18 cellular contexts compared by ENCODE assay signal in the genomic region with DNA sequence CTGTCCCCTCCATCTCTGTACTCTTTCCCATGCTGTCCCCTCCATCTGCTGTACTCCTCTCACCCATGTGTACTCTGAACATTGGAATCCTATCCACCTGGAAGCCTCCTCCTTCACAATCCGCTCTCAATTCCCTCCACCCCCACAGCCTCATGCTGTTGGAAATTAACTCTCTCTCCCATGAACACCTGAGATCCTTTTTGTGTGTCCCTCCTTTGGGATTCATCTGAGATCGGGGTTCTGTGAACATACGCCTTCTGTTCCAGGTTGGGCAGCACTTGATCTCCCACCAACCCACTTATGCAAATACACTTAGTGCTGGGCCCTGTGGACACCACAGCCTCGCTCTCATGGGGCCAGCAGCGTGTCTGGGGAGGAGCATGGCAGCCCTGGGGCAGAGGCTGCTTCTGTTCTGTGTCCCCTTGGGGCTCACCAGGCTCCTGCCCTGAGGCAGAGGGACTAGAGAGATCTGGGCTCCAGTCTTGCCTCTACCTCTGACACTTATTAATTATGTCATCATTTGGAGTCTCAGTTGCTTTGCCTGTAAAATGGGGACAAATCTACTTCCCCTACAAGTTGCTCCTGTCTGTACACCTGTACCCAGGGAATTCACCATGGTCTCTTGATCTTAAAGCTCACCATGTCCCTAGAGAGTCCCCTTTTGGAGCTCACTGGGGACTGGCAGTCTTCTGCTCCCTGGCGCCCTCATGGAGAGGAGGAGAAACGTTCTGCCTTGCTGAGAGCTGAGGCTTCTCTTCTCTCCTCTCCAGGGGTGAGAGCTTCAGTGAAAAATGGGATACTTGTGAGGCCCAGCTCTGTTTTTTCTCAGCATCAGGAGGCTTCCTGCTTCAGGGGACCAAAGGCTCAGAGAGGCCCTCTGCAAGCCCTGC. TPM values are rescaled to one million over a fixed set of nuclear protein-coding genes. Genes with fewer than 3 reads are reported as not detected.
A peak's percentile ranks its signal among the peaks of the same experiment; 100 is the strongest.
DNase-seq lines count a peak whose midpoint lies in the region; ATAC-seq, FAIRE-seq and TF ChIP-seq lines count a peak whose summit lies in the region.
"Had no signal": no experiment of that assay in that cellular context is flagged by ENCODE, and none has a peak within 500 bp of the region (broad histone marks: within the 10 kb centered on the region; RNA-seq: fewer than 3 reads in every experiment).

No MANE protein-coding gene starts in this region.

- H4K91ac ChIP-seq in IMR-90 (ENCODE audit: insufficient read depth, low read depth, low read length), result peak overlapping the region; percentile 87

- TF ChIP-seq RAD21 in IMR-90 (IDR thresholded peaks at IDR 0.05; ENCODE audit: low read length) (no peak), GM12878 (IDR thresholded peaks at IDR 0.05; ENCODE audit: insufficient read depth, low read depth, low read length) (no peak)

- CTCF ChIA-PET in IMR-90 (lab: Yijun Ruan, JAX), result interaction anchor here (0.5 to 1.3 kb wide), 4 partner anchors 24 to 320 kb away, joined by 3 to 5 read pairs (median 3); no protein-coding TSS in a partner anchor
- CTCF ChIA-PET in GM12878 (lab: Yijun Ruan, JAX), result interaction anchor here (1.6 kb wide), 1 partner anchor 83 kb away, joined by 5 read pairs; no protein-coding TSS in a partner anchor

- H3K9me3 ChIP-seq in BE2C (no peaks in the 10 kb centered on the region), IMR-90 (ENCODE audit: control insufficient read depth, insufficient read depth, low read length) (no peaks in the 10 kb centered on the region), GM12878 (replicated peaks; ENCODE audit: control insufficient read depth, insufficient read depth, low read length) (no peaks in the 10 kb centered on the region; the same call in 2 of the 3 replicates), mesodermal cell (ENCODE audit: control insufficient read depth, low read length) (no peaks in the 10 kb centered on the region)
- H3K9me3 ChIP-seq: Peyer's patch had no signal

- no peaks in the 10 kb centered on the region for H3K27me3 ChIP-seq in BE2C
- no peaks in the 10 kb centered on the region for H3K27me3 ChIP-seq in IMR-90 (ENCODE audit: control insufficient read depth, insufficient read depth, low read length)
- H3K27me3 ChIP-seq in GM12878 (replicated peaks in 1 of 2; ENCODE audit: control insufficient read depth in 2 of 2, insufficient read depth in 2 of 2, low read length in 1 of 2), result no peaks in the 10 kb centered on the region; a peak in 1 of 4 replicates
- H3K27me3 ChIP-seq: Peyer's patch had no signal

- peak overlapping the region; percentile 79 for H2BK5ac ChIP-seq in IMR-90 (ENCODE audit: low read depth, low read length, poor library complexity, severe bottlenecking)

- POLR2A ChIA-PET in IMR-90 (lab: Charles Lee; ENCODE audit: unreplicated experiment), result interaction anchor here (0.6 kb wide), 1 partner anchor 32 kb away, joined by 3 read pairs; no protein-coding TSS in a partner anchor
- POLR2A ChIA-PET in GM12878 (lab: Charles Lee), result no interaction called here

- intact Hi-C loops in IMR-90 (cut with micrococcal nuclease), result no loop called here
- intact Hi-C loops in GM12878 (cut with micrococcal nuclease; ENCODE audit: unreplicated experiment), result loop anchor here (10.0 kb wide), 1 partner anchor 146 kb away; no protein-coding TSS in a partner anchor

- H3K18ac ChIP-seq in IMR-90 (ENCODE audit: low read depth, low read length), result peak overlapping the region; percentile 24; the same call in 1 of the 2 replicates

- H3K4me3 ChIP-seq in BE2C (ENCODE audit: low read depth, low read length) (no peak overlapping the region), IMR-90 (ENCODE audit: insufficient read depth, low read depth, low read length) (no peak overlapping the region), GM12878 (no peak overlapping the region), mesodermal cell (ENCODE audit: extremely low read depth, insufficient read depth, low read length, poor library complexity, severe bottlenecking) (no peak overlapping the region)
- H3K4me3 ChIP-seq: Peyer's patch had no signal

- no peak for FAIRE-seq in GM12878 (lab: Jason Lieb, UNC)
- FAIRE-seq: urothelium cell line had no signal

- H3K14ac ChIP-seq in IMR-90 (replicated peaks; ENCODE audit: low read depth, low read length), result peak overlapping the region; percentile 51

- DNase-seq in BE2C (peak; percentile 5), IMR-90 (no peak), GM12878 (ENCODE audit: low read depth, low spot score) (no peak), middle frontal gyrus (ENCODE audit: extremely low spot score, low spot score) (no peak), GDM1 (lab: John Stamatoyannopoulos, UW) (no peak)
- no peak for DNase-seq in activated naive CD4-positive, alpha-beta T cell (lab: John Stamatoyannopoulos, UW)
- DNase-seq: activated CD4-positive, alpha-beta T cell treated with anti-CD3 and anti-CD28 coated beads, Interleukin-2, amount 50 U/mL, for 48 hours; activated naive CD4-positive, alpha-beta T cell treated with anti-CD3 and anti-CD28 coated beads for 36 hours; C1 segment of cervical spinal cord; caudate nucleus; kidney glomerular epithelial cell; NCI-H1048; NCI-H510A treated with DMSO at 0.1 percent for 48 hours; stimulated activated CD4-positive, alpha-beta T cell treated with anti-CD3 and anti-CD28 coated beads, Interleukin-2, amount 100 ng/mL, for 24 hours had no signal

- H2BK120ac ChIP-seq in IMR-90 (ENCODE audit: low read depth, low read length), result peak overlapping the region; percentile 90

- RAD21 ChIA-PET in GM12878 (lab: Charles Lee; ENCODE audit: unreplicated experiment), result no interaction called here

- SMC1A ChIA-PET in GM12878 (lab: Charles Lee; ENCODE audit: uncharacterized antibody, unreplicated experiment), result no interaction called here

- H3K79me1 ChIP-seq in IMR-90 (ENCODE audit: low read depth in 1 of 2, low read length in 2 of 2), result peaks cover 0 to 45% of the 10 kb centered on the region in 2 experiments; a peak in 2 of 4 replicates

- H3K4ac ChIP-seq in IMR-90 (ENCODE audit: low read depth, low read length), result peak overlapping the region; percentile 89

- H4K5ac ChIP-seq in IMR-90 (ENCODE audit: low read depth, low read length), result no peak overlapping the region

- H3K23ac ChIP-seq in IMR-90 (ENCODE audit: low read depth, low read length), result peak overlapping the region; percentile 2; the same call in 1 of the 2 replicates

- no TSS peak for BruUV-seq in IMR-90 (replicated peaks; lab: Mats Ljungman, UMichigan)
- no TSS peak for BruUV-seq in GM12878 (replicated peaks; lab: Mats Ljungman, UMichigan)

- TF ChIP-seq POLR2A in IMR-90 (IDR thresholded peaks at IDR 0.05; ENCODE audit: low read depth, low read length) (no peak), GM12878 (IDR thresholded peaks at IDR 0.05; ENCODE audit: low read depth, low read length) (no peak)

- peak; percentile 3; the same call in 1 of the 2 replicates for ATAC-seq in IMR-90 (ENCODE audit: low read depth)
- ATAC-seq in GM12878, result peak; percentile 47
- no peak for ATAC-seq in GM21786 (IDR thresholded peaks at IDR 0.05; ENCODE audit: unreplicated experiment)

- H3K4me1 ChIP-seq in BE2C, result peaks cover 6% of the 10 kb centered on the region
- H3K4me1 ChIP-seq in IMR-90 (ENCODE audit: control insufficient read depth, insufficient read depth, low read length), result peaks cover 31% of the 10 kb centered on the region
- peaks cover 7% of the 10 kb centered on the region; the same call in 1 of the 2 replicates for H3K4me1 ChIP-seq in GM12878 (ENCODE audit: control insufficient read depth, insufficient read depth, low read length)
- H3K4me1 ChIP-seq in mesodermal cell (ENCODE audit: control insufficient read depth, insufficient read depth, low read length, poor library complexity, severe bottlenecking), result peaks cover 39% of the 10 kb centered on the region
- H3K4me1 ChIP-seq: Peyer's patch had no signal

- H2AK9ac ChIP-seq in IMR-90 (replicated peaks; ENCODE audit: low read depth, low read length, poor library complexity), result no peak overlapping the region

- H2AK5ac ChIP-seq in IMR-90 (ENCODE audit: low read depth, low read length), result peak overlapping the region; percentile 93

- H2BK20ac ChIP-seq in IMR-90 (ENCODE audit: low read depth, low read length), result peak overlapping the region; percentile 53

- 0 out of 2 replicates have a peak overlapping the region, but pooled peaks have one; percentile 12 for H3K9ac ChIP-seq in IMR-90 (ENCODE audit: low read depth, low read length)
- no peak overlapping the region for H3K9ac ChIP-seq in GM12878 (ENCODE audit: control insufficient read depth, insufficient read depth, low read length)

- in situ Hi-C loops in IMR-90 (cut with MboI; ENCODE audit: low sequenced_read_pairs) (no loop called here), GM12878 (cut with MboI) (loop anchor here (5.0 kb wide), 1 partner anchor 137 kb away; no protein-coding TSS in a partner anchor)

- H4K20me1 ChIP-seq in IMR-90 (ENCODE audit: insufficient read depth, low read length) (peaks cover 2% of the 10 kb centered on the region; the same call in 1 of the 2 replicates), GM12878 (ENCODE audit: control insufficient read depth, insufficient read depth) (no peaks in the 10 kb centered on the region)

- H2AFZ ChIP-seq in IMR-90 (replicated peaks; ENCODE audit: low read length, poor library complexity) (no peak overlapping the region), GM12878 (ENCODE audit: control insufficient read depth, low read depth, low read length) (peak overlapping the region; percentile 1; the same call in 1 of the 2 replicates)

- no peak for TF ChIP-seq EP300 in GM12878 (IDR thresholded peaks at IDR 0.05; ENCODE audit: borderline replicate concordance in 1 of 2, control insufficient read depth in 1 of 2, low read depth in 2 of 2, low read length in 2 of 2)

- H3K27ac ChIP-seq in IMR-90 (ENCODE audit: insufficient read depth, low read length) (peak overlapping the region; percentile 19), GM12878 (ENCODE audit: control insufficient read depth, insufficient read depth) (no peak overlapping the region), mesodermal cell (ENCODE audit: low read depth, low read length, severe bottlenecking) (peak overlapping the region; percentile 77)
- H3K27ac ChIP-seq: Peyer's patch had no signal

- H2BK15ac ChIP-seq in IMR-90 (ENCODE audit: low read depth, low read length), result peak overlapping the region; percentile 60; the same call in 2 of the 3 replicates

- no peaks in the 10 kb centered on the region for H3K36me3 ChIP-seq in BE2C
- H3K36me3 ChIP-seq in IMR-90 (ENCODE audit: control insufficient read depth, insufficient read depth, low read length), result no peaks in the 10 kb centered on the region
- no peaks in the 10 kb centered on the region for H3K36me3 ChIP-seq in GM12878 (ENCODE audit: control insufficient read depth in 2 of 2, insufficient read depth in 2 of 2, low read length in 1 of 2)
- H3K36me3 ChIP-seq in mesodermal cell (ENCODE audit: control insufficient read depth, insufficient read depth, low read length), result no peaks in the 10 kb centered on the region
- H3K36me3 ChIP-seq: Peyer's patch had no signal

- dilution Hi-C loops in IMR-90 (cut with HindIII; ENCODE audit: low sequenced_read_pairs, unreplicated experiment), result no loop called here

- peaks cover 44% of the 10 kb centered on the region for H3K9me1 ChIP-seq in IMR-90 (ENCODE audit: insufficient read depth, low read length)

- H4K8ac ChIP-seq in IMR-90 (ENCODE audit: low read depth in 2 of 2, low read length in 2 of 2), result peak overlapping the region; percentile 70 to 90

- no peak overlapping the region for H3K56ac ChIP-seq in IMR-90 (ENCODE audit: extremely low read depth, insufficient read depth, low read length)

- TF ChIP-seq CTCF in BE2C (IDR thresholded peaks at IDR 0.05; ENCODE audit: low read depth, low read length) (no peak), IMR-90 (conservative IDR thresholded peaks at IDR 0.05; ENCODE audit: low read depth, low read length) (no peak), GM12878 (IDR thresholded peaks at IDR 0.05 in 2 of 3, conservative IDR thresholded peaks at IDR 0.05 in 1 of 3; ENCODE audit: control insufficient read depth in 2 of 3, extremely low read depth in 1 of 3, insufficient read depth in 1 of 3, low read depth in 3 of 3, low read length in 3 of 3) (0 out of 6 replicates have a peak, but pooled peaks of 1 of the 3 experiments have one; percentile 2)

- WGBS in IMR-90 (ENCODE audit: extremely low coverage in 2 of 2, insufficient read length in 1 of 2), 2 experiments, result 100% methylated on average over 1 of the region's 7 CpGs; no CpG with 5 or more reads in 1 of the 2 experiments
- WGBS in GM12878 (ENCODE audit: insufficient coverage, insufficient replicate concordance, low lambda C conversion rate, missing lambda C conversion rate), result 29% methylated on average over 7 of the region's 7 CpGs
- WGBS in mesodermal cell (ENCODE audit: insufficient coverage in 2 of 2), 2 experiments, result 76 to 96% methylated on average over 5 to 6 of the region's 7 CpGs

- no peaks in the 10 kb centered on the region for H3K79me2 ChIP-seq in GM12878 (ENCODE audit: control insufficient read depth, insufficient read depth, low read length)

- H3K4me2 ChIP-seq in IMR-90 (ENCODE audit: low read depth, low read length) (no peak overlapping the region), GM12878 (ENCODE audit: control insufficient read depth, insufficient read depth) (no peak overlapping the region)

RNA-seq across cellular contexts. Expression of a gene that starts 42.7 kb away (rescaled TPM):
- polyA plus RNA-seq in BE2C (2012; ENCODE audit: insufficient read depth, insufficient read length, low read depth), result 3.9 TPM
- total RNA-seq in IMR-90 (2012; rRNA removed), result 2.5 and 4.1 TPM in 2 replicates
- polyA plus RNA-seq in IMR-90 (2012; rRNA removed), result 5.6 and 6.6 TPM in 2 replicates
- polyA plus RNA-seq in IMR-90 (2012; cell fraction: cytosol; rRNA removed), result 3.0 and 5.8 TPM in 2 replicates
- 6.2 and 6.6 TPM in 2 replicates for polyA plus RNA-seq in IMR-90 (2012; cell fraction: nucleus; rRNA removed; ENCODE audit: low replicate concordance)
- 0.07 and 0.40 TPM in 2 replicates for total RNA-seq in GM12878 (2013; cell fraction: nucleolus; rRNA removed)
- total RNA-seq in GM12878 (2014; rRNA removed), result under 0.01 and 0.11 TPM in 2 replicates
- under 0.01 TPM in 1 of 2 replicates, not detected in the other for total RNA-seq in GM12878 (2014; rRNA removed; fragmentation: Illumina TruSeq; extraction: Trizol)
- total RNA-seq in GM12878 (2021), result 0.13 TPM in 1 of 2 replicates, not detected in the other
- 0.03 TPM for polyA plus RNA-seq in GM12878 (2011; ENCODE audit: low read depth)
- polyA plus RNA-seq in GM12878 (2011; rRNA removed), result 0.24 and 0.49 TPM in 2 replicates
- 0.23 and 0.49 TPM in 2 replicates for polyA plus RNA-seq in GM12878 (2011; cell fraction: cytosol; rRNA removed)
- 0.96 and 1.0 TPM in 2 replicates for polyA plus RNA-seq in GM12878 (2011; cell fraction: nucleus; rRNA removed)
- polyA plus RNA-seq in GM12878 (2012), result 0.03 and 0.05 TPM in 2 replicates
- 0.10 TPM in 1 of 2 replicates, not detected in the other for polyA plus RNA-seq in GM12878 (2014; fragmentation: Illumina TruSeq; extraction: Trizol)
- polyA plus RNA-seq in GM12878 (2014; fragmentation: Nextera tagmentation; extraction: Ambion mirVana), result under 1 TPM; 0.03 to 0.04 TPM
- 0.36 TPM in 1 of 2 replicates, not detected in the other for polyA plus RNA-seq in GM12878 (2014; rRNA removed)
- polyA plus RNA-seq in GM12878 (2016; fragmentation: Nextera tagmentation; extraction: Ambion mirVana), result under 1 TPM; 0.13 to 0.18 TPM
- 0.41 and 0.73 TPM in 2 replicates for polyA minus RNA-seq in GM12878 (2011; rRNA and poly(A)+ RNA removed)
- 0.42 TPM in 1 of 2 replicates, not detected in the other for polyA minus RNA-seq in GM12878 (2011; cell fraction: cytosol; rRNA and poly(A)+ RNA removed)
- 0.12 and 0.57 TPM in 2 replicates for polyA minus RNA-seq in GM12878 (2011; cell fraction: nucleus; rRNA and poly(A)+ RNA removed)
- 9.2 TPM for polyA plus RNA-seq in mesodermal cell (2013, experiment 1 of 2)
- 8.9 TPM for polyA plus RNA-seq in mesodermal cell (2013, experiment 2 of 2)
